ENCODE assay signal across 13 cellular contexts in genomic region chr1:230905733-230906132, GRCh38. TPM values are rescaled to one million over a fixed set of nuclear protein-coding genes. Genes with fewer than 3 reads are reported as not detected.
DNase-seq lines count a peak whose midpoint lies in the region; ATAC-seq and TF ChIP-seq lines count a peak whose summit lies in the region.
"Had no signal": no experiment of that assay in that cellular context is flagged by ENCODE, and none has a peak within 500 bp of the region (broad histone marks: within the 10 kb centered on the region; RNA-seq: fewer than 3 reads in every experiment).

No MANE protein-coding gene starts in this region.

- DNase-seq in heart left ventricle (no peak), left ventricle myocardium superior (no peak), midbrain (lab: John Stamatoyannopoulos, UW) (peak; percentile 19), vagina (ENCODE audit: extremely low spot score in 2 of 2) (no peak), NCI-H82 (lab: John Stamatoyannopoulos, UW) (no peak), SK-N-SH (no peak), WTC11 (ENCODE audit: low spot score) (no peak)
- DNase-seq: activated CD4-positive, alpha-beta T cell treated with anti-CD3 and anti-CD28 coated beads, Interleukin-2, amount 50 U/mL, for 1 hour; activated naive CD4-positive, alpha-beta T cell had no signal

- no peak overlapping the region for H3K4me3 Mint-ChIP-seq in WTC11
- H3K4me3 Mint-ChIP-seq: B cell had no signal

- TF ChIP-seq CTCF in heart left ventricle (IDR thresholded peaks at IDR 0.05) (no peak), vagina (IDR thresholded peaks at IDR 0.05) (no peak), SK-N-SH (IDR thresholded peaks at IDR 0.05) (no peak), WTC11 (IDR thresholded peaks at IDR 0.05) (no peak)

- no peak overlapping the region for H3K9ac ChIP-seq in SK-N-SH

- no peaks in the 10 kb centered on the region for H3K79me2 ChIP-seq in SK-N-SH (ENCODE audit: insufficient read depth)

- no peak overlapping the region for H3K27ac Mint-ChIP-seq in WTC11
- H3K27ac Mint-ChIP-seq: B cell had no signal

- no peaks in the 10 kb centered on the region for H3K36me3 Mint-ChIP-seq in WTC11

- no peak for TF ChIP-seq POLR2A in heart left ventricle (IDR thresholded peaks at IDR 0.05)
- no peak for TF ChIP-seq POLR2A in vagina (IDR thresholded peaks at IDR 0.05)

- H3F3A ChIP-seq in SK-N-SH (replicated peaks; ENCODE audit: insufficient read depth), result no peaks in the 10 kb centered on the region

- H3K27ac ChIP-seq in heart left ventricle (peak overlapping the region in 6 of 12 donors; percentile 1 to 46 (median 14)), cingulate gyrus (ENCODE audit: low read depth, low read length) (peak overlapping the region; percentile 85), vagina (peak overlapping the region; percentile 41), SK-N-SH (ENCODE audit: low read depth in 2 of 2, low read length in 1 of 2) (no peak overlapping the region)

- H3K4me2 ChIP-seq in SK-N-SH, result no peak overlapping the region

- peak in 3 of 4 donors; percentile 14 to 47 (median 26) for ATAC-seq in heart left ventricle
- no peak for ATAC-seq in left ventricle myocardium superior
- ATAC-seq in WTC11, result no peak
- ATAC-seq: left lobe of liver had no signal

- no peaks in the 10 kb centered on the region for H3K27me3 ChIP-seq in heart left ventricle
- H3K27me3 ChIP-seq in vagina, result no peaks in the 10 kb centered on the region
- no peaks in the 10 kb centered on the region for H3K27me3 ChIP-seq in SK-N-SH (ENCODE audit: insufficient read depth)

- 64 to 80% (median 72%) methylated on average over 5 of the region's 5 CpGs for WGBS in heart left ventricle, 4 donors
- WGBS in SK-N-SH (ENCODE audit: low lambda C conversion rate), result 95% methylated on average over 5 of the region's 5 CpGs

- H3K4me3 ChIP-seq in heart left ventricle, result no peak overlapping the region
- H3K4me3 ChIP-seq in vagina, result no peak overlapping the region
- no peak overlapping the region for H3K4me3 ChIP-seq in SK-N-SH (ENCODE audit: low read depth in 2 of 2, low read length in 1 of 2)
- H3K4me3 ChIP-seq: HAP-1 had no signal

- H3K9me2 ChIP-seq in SK-N-SH, result no peaks in the 10 kb centered on the region

- CTCF ChIA-PET in SK-N-SH (lab: Yijun Ruan, JAX), result interaction anchor here (1.4 kb wide), 1 partner anchor 11 kb away, joined by 3 read pairs; no protein-coding TSS in a partner anchor
- CTCF ChIA-PET in WTC11 (lab: Charles Lee), result interaction anchor here (1.1 kb wide), 1 partner anchor 41 kb away, joined by 3 read pairs; no protein-coding TSS in a partner anchor

- no peak overlapping the region for H2AFZ ChIP-seq in SK-N-SH (ENCODE audit: low read depth)

- no peaks in the 10 kb centered on the region for H3K27me3 Mint-ChIP-seq in WTC11 (ENCODE audit: low read depth)
- H3K27me3 Mint-ChIP-seq: B cell had no signal

- H4K20me1 ChIP-seq in SK-N-SH (ENCODE audit: insufficient read depth), result no peaks in the 10 kb centered on the region

- TF ChIP-seq EP300 in SK-N-SH (IDR thresholded peaks at IDR 0.05; ENCODE audit: borderline replicate concordance in 1 of 2, low read depth in 1 of 2, low read length in 1 of 2), result no peak

- H3K9me3 ChIP-seq in heart left ventricle (no peaks in the 10 kb centered on the region), vagina (no peaks in the 10 kb centered on the region), SK-N-SH (no peaks in the 10 kb centered on the region)
- H3K9me3 ChIP-seq: HAP-1 had no signal

- no peaks in the 10 kb centered on the region for H3K9me3 Mint-ChIP-seq in WTC11

- intact Hi-C loops in heart left ventricle (cut with DNase I) (no loop called here), left ventricle myocardium superior (cut with micrococcal nuclease) (no loop called here), vagina (cut with DNase I) (no loop called here)

- POLR2A ChIA-PET in SK-N-SH (lab: Yijun Ruan, JAX), result no interaction called here
- POLR2A ChIA-PET in WTC11 (lab: Charles Lee), result no interaction called here

- H3K4me1 Mint-ChIP-seq in WTC11, result no peaks in the 10 kb centered on the region
- H3K4me1 Mint-ChIP-seq: B cell had no signal

- TF ChIP-seq RAD21 in SK-N-SH (IDR thresholded peaks at IDR 0.05; ENCODE audit: low read length), result no peak

- H3K36me3 ChIP-seq in heart left ventricle (peaks cover 0 to 57% (median 41%) of the 10 kb centered on the region in 9 donors), vagina (peaks cover 0 to 7% of the 10 kb centered on the region in 2 donors), SK-N-SH (replicated peaks in 1 of 2; ENCODE audit: control insufficient read depth in 1 of 2, insufficient read depth in 2 of 2, low read length in 1 of 2) (peaks cover 0 to 29% of the 10 kb centered on the region in 2 experiments)
- H3K36me3 ChIP-seq: HAP-1 had no signal

- H3K4me1 ChIP-seq in heart left ventricle (peaks cover 0 to 9% (median 3%) of the 10 kb centered on the region in 12 donors), vagina (peaks cover 9% of the 10 kb centered on the region), SK-N-SH (ENCODE audit: control insufficient read depth in 1 of 2, insufficient read depth in 2 of 2, low read depth in 1 of 2, low read length in 1 of 2) (no peaks in the 10 kb centered on the region)
- H3K4me1 ChIP-seq: HAP-1 had no signal

TF ChIP-seq in SK-N-SH, 30 proteins besides CTCF, POLR2A, EP300 and RAD21 (continues in another document):
- TF ChIP-seq MXI1 (IDR thresholded peaks at IDR 0.05; ENCODE audit: low read depth, low read length) (no peak), MEF2A (IDR thresholded peaks at IDR 0.05; ENCODE audit: borderline replicate concordance, low read depth) (no peak), POLR2AphosphoS5 (IDR thresholded peaks at IDR 0.05; ENCODE audit: low read depth, low read length) (no peak), MAX (IDR thresholded peaks at IDR 0.05; ENCODE audit: low read depth) (no peak), FOXM1 (IDR thresholded peaks at IDR 0.05; ENCODE audit: low read depth) (no peak), ZBTB33 (IDR thresholded peaks at IDR 0.05; ENCODE audit: borderline replicate concordance, low read depth) (no peak)

TF ChIP-seq in WTC11, 78 proteins besides CTCF, POLR2A, EP300 and RAD21:
- no peak for TF ChIP-seq CDX4 (CRISPR knock-in tag; IDR thresholded peaks at IDR 0.05; ENCODE audit: borderline replicate concordance)
- TF ChIP-seq ZSCAN18 (CRISPR knock-in tag; IDR thresholded peaks at IDR 0.05), result no peak
- no peak for TF ChIP-seq ELF4 (CRISPR knock-in tag; IDR thresholded peaks at IDR 0.05; ENCODE audit: low read depth)
- no peak for TF ChIP-seq FOXJ3 (CRISPR knock-in tag; IDR thresholded peaks at IDR 0.05; ENCODE audit: borderline replicate concordance)
- no peak for TF ChIP-seq ZNF396 (CRISPR knock-in tag; IDR thresholded peaks at IDR 0.05; ENCODE audit: borderline replicate concordance)

RNA-seq across cellular contexts. Expression of gene C1orf198, which starts 37.4 kb away (rescaled TPM):
- 100 to 1,000 TPM in 1 of 9 donors, 10 to 100 TPM in 8; 29.7 to 145 (median 63.8) TPM for total RNA-seq in heart left ventricle
- 10 to 100 TPM; 23.1 to 72.8 TPM for polyA plus RNA-seq in heart left ventricle
- 49.8 TPM for total RNA-seq in left ventricle myocardium superior
- total RNA-seq in vagina, result 38.8 TPM
- 12.3 and 19.4 TPM in 2 replicates for polyA plus RNA-seq in SK-N-SH (2012; rRNA removed)
- 12.2 and 15.5 TPM in 2 replicates for polyA plus RNA-seq in SK-N-SH (2012; cell fraction: cytosol; rRNA removed)
- polyA plus RNA-seq in SK-N-SH (2012; cell fraction: nucleus; rRNA removed), result 52.5 and 59.9 TPM in 2 replicates
- 23.4 to 26.9 TPM (median 25.4 TPM) in 3 replicates for total RNA-seq in WTC11 (2021)

Comparison
In these comparisons a context has a peak if more than half of its experiments do, and no peak if none do; other contexts are left out.
1. ATAC-seq: peak in heart left ventricle (3 of 4); none in left ventricle myocardium superior (single experiment) and WTC11 (single experiment).
2. H3K27ac ChIP-seq: peak in cingulate gyrus (single experiment) and vagina (single experiment); none in SK-N-SH (0 of 2).